In the genomic region with DNA sequence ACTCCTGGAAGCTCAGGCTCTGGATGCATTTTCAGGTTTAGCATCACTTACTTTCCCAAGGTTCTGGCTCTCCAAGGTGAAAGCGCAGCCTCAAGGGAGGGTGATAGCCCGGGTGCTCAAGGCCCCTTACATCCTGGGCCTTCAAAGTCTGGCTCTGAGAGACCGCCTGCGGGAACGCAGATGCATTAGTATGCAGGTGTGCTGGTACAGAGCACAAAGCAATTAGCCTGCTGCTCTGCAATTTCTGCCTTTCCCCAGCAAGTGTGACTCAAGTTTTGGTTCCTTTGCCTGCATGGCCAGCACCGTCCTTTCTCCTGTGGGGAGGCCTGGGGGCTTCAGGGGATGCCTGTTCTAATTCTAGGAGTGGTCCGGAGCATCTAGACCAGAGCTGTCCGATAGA, we compare ENCODE assay signal across 32 cellular contexts.
"Had no signal": no experiment of that assay in that cellular context is flagged by ENCODE, and none has a peak within 500 bp of the region (broad histone marks: within the 10 kb centered on the region; RNA-seq: fewer than 3 reads in every experiment).

No MANE protein-coding gene starts in this region.

- H3K9me3 ChIP-seq: colonic mucosa, mucosa of descending colon, prostate gland, right atrium auricular region, testis, upper lobe of left lung, uterus had no signal

- H3K4me3 ChIP-seq: colonic mucosa, esophagus muscularis mucosa, gastroesophageal sphincter, heart left ventricle, hepatocyte, lung, mucosa of descending colon, neural progenitor cell, prostate gland, right atrium auricular region, smooth muscle cell, testis, tibial artery, upper lobe of left lung, uterus had no signal

- H3K36me3 ChIP-seq: colonic mucosa, esophagus muscularis mucosa, gastroesophageal sphincter, heart left ventricle, neural progenitor cell, prostate gland, right atrium auricular region, tibial artery, upper lobe of left lung, uterus had no signal

- H3K4me3 Mint-ChIP-seq: immature natural killer cell; memory B cell; mesothelial cell of epicardium; naive B cell; natural killer cell treated with Interleukin-12 subunit alpha and Interleukin-12 subunit beta and Interleukin-15 and Interleukin-18, amount 100 ng/mL, for 72 hours; neural progenitor cell had no signal

- H3K4me1 ChIP-seq: foreskin keratinocyte, heart left ventricle, prostate gland, right atrium auricular region, tibial artery, uterus had no signal

- H3K9me3 Mint-ChIP-seq: immature natural killer cell; memory B cell; naive B cell; natural killer cell treated with Interleukin-12 subunit alpha and Interleukin-12 subunit beta and Interleukin-15 and Interleukin-18, amount 100 ng/mL, for 72 hours had no signal

- H3K27ac ChIP-seq: colonic mucosa, esophagus muscularis mucosa, foreskin keratinocyte, gastroesophageal sphincter, heart left ventricle, neural progenitor cell, prostate gland, right atrium auricular region, testis, tibial artery, upper lobe of left lung, uterus had no signal

- H3K4me2 ChIP-seq: hepatocyte, neural progenitor cell, smooth muscle cell had no signal

- H3K36me3 Mint-ChIP-seq: immature natural killer cell; memory B cell; mesothelial cell of epicardium; naive B cell; natural killer cell treated with Interleukin-12 subunit alpha and Interleukin-12 subunit beta and Interleukin-15 and Interleukin-18, amount 100 ng/mL, for 72 hours; neural progenitor cell had no signal

- H3K9ac ChIP-seq: neural progenitor cell had no signal

- H3K27ac Mint-ChIP-seq: memory B cell; mesothelial cell of epicardium; natural killer cell treated with Interleukin-12 subunit alpha and Interleukin-12 subunit beta and Interleukin-15 and Interleukin-18, amount 100 ng/mL, for 72 hours had no signal

- H2AFZ ChIP-seq: hepatocyte, neural progenitor cell had no signal

- H3K27me3 ChIP-seq: colonic mucosa, right atrium auricular region, testis, upper lobe of left lung, uterus had no signal

- DNase-seq: colonic mucosa; dermis blood vessel endothelial cell; effector memory CD4-positive, alpha-beta T cell; foreskin keratinocyte; heart left ventricle; immature natural killer cell; mucosa of descending colon; naive B cell; nucleus accumbens; stimulated activated CD4-positive, alpha-beta T cell treated with anti-CD3 and anti-CD28 coated beads, Interleukin-12 subunit alpha, Interleukin-12 subunit beta, amount 100 ng/mL, for 4 hours; stimulated activated CD4-positive, alpha-beta T cell treated with anti-CD3 and anti-CD28 coated beads, Interleukin-1b, Interleukin-23, amount 100 ng/mL, for 48 hours; stimulated activated CD4-positive, alpha-beta T cell treated with anti-CD3 and anti-CD28 coated beads, Interleukin-4, amount 100 ng/mL, for 1 hour; stimulated activated CD8-positive, alpha-beta memory T cell treated with anti-CD3 and anti-CD28 coated beads, Interleukin-4, amount 100 ng/mL, for 48 hours; stimulated activated naive CD8-positive, alpha-beta T cell treated with anti-CD3 and anti-CD28 coated beads, Interleukin-15, Interleukin-2, amounts not matched to agents 100 U/mL and 50 U/mL, for 24 hours; substantia nigra; testis; tibial artery; uterus had no signal

- ATAC-seq: foreskin keratinocyte; gastroesophageal sphincter; heart left ventricle; left lobe of liver; mucosa of descending colon; natural killer cell treated with Interleukin-12 subunit alpha and Interleukin-12 subunit beta and Interleukin-15 and Interleukin-18, amount 100 ng/mL, for 72 hours; sciatic nerve; stimulated activated naive CD8-positive, alpha-beta T cell treated with anti-CD3 and anti-CD28 coated beads, Interleukin-15, Interleukin-2, amounts not matched to agents 100 U/mL and 50 U/mL, for 24 hours had no signal

- H3K27me3 Mint-ChIP-seq: natural killer cell treated with Interleukin-12 subunit alpha and Interleukin-12 subunit beta and Interleukin-15 and Interleukin-18, amount 100 ng/mL, for 72 hours had no signal

- H3K4me1 Mint-ChIP-seq: immature natural killer cell, memory B cell, mesothelial cell of epicardium, naive B cell had no signal

- H3K79me2 ChIP-seq: hepatocyte had no signal
